17 cellular contexts compared by ENCODE assay signal in genomic region chr2:11955314-11955713, GRCh38.
DNase-seq lines count a peak whose midpoint lies in the region; ATAC-seq and TF ChIP-seq lines count a peak whose summit lies in the region.
"Had no signal": no experiment of that assay in that cellular context is flagged by ENCODE, and none has a peak within 500 bp of the region (broad histone marks: within the 10 kb centered on the region; RNA-seq: fewer than 3 reads in every experiment).

No MANE protein-coding gene starts in this region.

- H3K9me3 ChIP-seq in breast epithelium (no peaks in the 10 kb centered on the region), upper lobe of right lung (no peaks in the 10 kb centered on the region), ovary (no peaks in the 10 kb centered on the region)

- TF ChIP-seq EP300 in ovary (IDR thresholded peaks at IDR 0.05), result no peak

- peaks cover 5% of the 10 kb centered on the region for H3K36me3 Mint-ChIP-seq in MCF 10A (ENCODE audit: insufficient read depth, unreplicated experiment)
- no peaks in the 10 kb centered on the region for H3K36me3 Mint-ChIP-seq in stimulated activated effector memory CD8-positive, alpha-beta T cell treated with anti-CD3 and anti-CD28 coated beads, Interleukin-12 subunit alpha, Interleukin-12 subunit beta, amount 100 ng/mL, for 72 hours
- H3K36me3 Mint-ChIP-seq: natural killer cell had no signal

- no peak overlapping the region for H3K27ac ChIP-seq in breast epithelium
- H3K27ac ChIP-seq in upper lobe of right lung, result no peak overlapping the region
- H3K27ac ChIP-seq in ovary, result no peak overlapping the region

- WGBS in ovary, 3 donors, result 90 to 92% (median 92%) methylated on average over 2 of the region's 2 CpGs

- H3K4me1 ChIP-seq in breast epithelium (no peaks in the 10 kb centered on the region), upper lobe of right lung (peaks cover 6% of the 10 kb centered on the region), ovary (ENCODE audit: insufficient read depth) (no peaks in the 10 kb centered on the region)

- TF ChIP-seq CTCF in MCF 10A (IDR thresholded peaks at IDR 0.05; ENCODE audit: unreplicated experiment) (no peak), breast epithelium (IDR thresholded peaks at IDR 0.05) (no peak), upper lobe of right lung (IDR thresholded peaks at IDR 0.05) (no peak), ovary (IDR thresholded peaks at IDR 0.05) (no peak)

- H3K27me3 ChIP-seq in breast epithelium, result no peaks in the 10 kb centered on the region
- no peaks in the 10 kb centered on the region for H3K27me3 ChIP-seq in upper lobe of right lung
- no peaks in the 10 kb centered on the region for H3K27me3 ChIP-seq in ovary

- intact Hi-C loops in MCF 10A (cut with micrococcal nuclease) (loop anchor here (5.0 kb wide), 1 partner anchor 762 kb away; the partner anchor contains the start of gene TRIB2), breast epithelium (cut with DNase I; ENCODE audit: low total_unique reads) (no loop called here), upper lobe of right lung (cut with DNase I) (no loop called here), ovary (cut with DNase I) (no loop called here)

- ATAC-seq in upper lobe of right lung, result peak; percentile 53
- no peak for ATAC-seq in stimulated activated effector memory CD8-positive, alpha-beta T cell treated with anti-CD3 and anti-CD28 coated beads, Interleukin-12 subunit alpha, Interleukin-12 subunit beta, amount 100 ng/mL, for 72 hours
- ATAC-seq: activated T-cell treated with anti-CD3 and anti-CD28 coated beads, Interleukin-2, amount 50 U/mL, for 72 hours; natural killer cell had no signal

- H3K9me3 Mint-ChIP-seq in MCF 10A (ENCODE audit: unreplicated experiment), result no peaks in the 10 kb centered on the region
- no peaks in the 10 kb centered on the region for H3K9me3 Mint-ChIP-seq in stimulated activated effector memory CD8-positive, alpha-beta T cell treated with anti-CD3 and anti-CD28 coated beads, Interleukin-12 subunit alpha, Interleukin-12 subunit beta, amount 100 ng/mL, for 72 hours
- H3K9me3 Mint-ChIP-seq: activated T-cell treated with anti-CD3 and anti-CD28 coated beads, Interleukin-2, amount 50 U/mL, for 72 hours; natural killer cell; T-helper 2 cell treated with Interferon-gamma antibody and Interleukin-4, amounts not matched to agents 5 μg/mL and 100 μg/mL, for 36 hours had no signal

- peak; percentile 86 for DNase-seq in MCF 10A (ENCODE audit: unreplicated experiment)
- DNase-seq in breast epithelium (ENCODE audit: low spot score in 2 of 2), result no peak
- peak; percentile 14 for DNase-seq in NCI-H69 (lab: John Stamatoyannopoulos, UW)
- peak; percentile 95 for DNase-seq in fibroblast of peridontal ligament (ENCODE audit: extremely low read depth)
- DNase-seq in upper lobe of right lung, result no peak
- DNase-seq in 8988T, result no peak
- DNase-seq in stimulated activated effector memory CD8-positive, alpha-beta T cell treated with anti-CD3 and anti-CD28 coated beads, Interleukin-12 subunit alpha, Interleukin-12 subunit beta, amount 100 ng/mL, for 72 hours (ENCODE audit: low spot score in 2 of 2), result no peak
- DNase-seq in ovary, result no peak
- DNase-seq: activated CD4-positive, alpha-beta T cell treated with anti-CD3 and anti-CD28 coated beads for 48 hours; activated T-cell treated with anti-CD3 and anti-CD28 coated beads, Interleukin-2, amount 50 U/mL, for 72 hours; H7; natural killer cell; NCI-H146; NCI-H510A; RPMI8226; stimulated activated CD4-positive, alpha-beta T cell treated with anti-CD3 and anti-CD28 coated beads, Interleukin-4, amount 100 ng/mL, for 24 hours had no signal

- no peak overlapping the region for H3K4me3 ChIP-seq in breast epithelium
- H3K4me3 ChIP-seq in upper lobe of right lung, result no peak overlapping the region
- H3K4me3 ChIP-seq in ovary, result no peak overlapping the region

- H3K36me3 ChIP-seq in breast epithelium, result no peaks in the 10 kb centered on the region
- no peaks in the 10 kb centered on the region for H3K36me3 ChIP-seq in upper lobe of right lung
- H3K36me3 ChIP-seq in ovary, result no peaks in the 10 kb centered on the region

- CTCF ChIA-PET in MCF 10A (lab: Yijun Ruan, JAX), result interaction anchor here (1.2 to 1.6 kb wide), 4 partner anchors 15 to 126 kb away, joined by 4 to 5 read pairs (median 4); no protein-coding TSS in a partner anchor

- no TSS peak for BruUV-seq in MCF 10A (replicated peaks; lab: Mats Ljungman, UMichigan)

- H3K4me1 Mint-ChIP-seq in MCF 10A (ENCODE audit: insufficient read depth, unreplicated experiment), result peaks cover 28% of the 10 kb centered on the region
- H3K4me1 Mint-ChIP-seq in stimulated activated effector memory CD8-positive, alpha-beta T cell treated with anti-CD3 and anti-CD28 coated beads, Interleukin-12 subunit alpha, Interleukin-12 subunit beta, amount 100 ng/mL, for 72 hours, result no peaks in the 10 kb centered on the region

- no peaks in the 10 kb centered on the region for H3K27me3 Mint-ChIP-seq in MCF 10A (ENCODE audit: insufficient read depth, unreplicated experiment)

- POLR2A ChIA-PET in MCF 10A (lab: Yijun Ruan, JAX), result interaction anchor here (0.5 to 3.1 kb wide), 10 partner anchors 13 to 1045 kb away, joined by 3 to 9 read pairs (median 3); no protein-coding TSS in a partner anchor

- H3K4me3 Mint-ChIP-seq in MCF 10A (ENCODE audit: unreplicated experiment), result no peak overlapping the region
- H3K4me3 Mint-ChIP-seq in stimulated activated effector memory CD8-positive, alpha-beta T cell treated with anti-CD3 and anti-CD28 coated beads, Interleukin-12 subunit alpha, Interleukin-12 subunit beta, amount 100 ng/mL, for 72 hours, result no peak overlapping the region
- H3K4me3 Mint-ChIP-seq: activated T-cell treated with anti-CD3 and anti-CD28 coated beads, Interleukin-2, amount 50 U/mL, for 72 hours; natural killer cell; T-helper 2 cell treated with Interferon-gamma antibody and Interleukin-4, amounts not matched to agents 5 μg/mL and 100 μg/mL, for 36 hours had no signal

- peak overlapping the region; percentile 47 for H3K27ac Mint-ChIP-seq in MCF 10A (ENCODE audit: low read depth, unreplicated experiment)
- H3K27ac Mint-ChIP-seq in stimulated activated effector memory CD8-positive, alpha-beta T cell treated with anti-CD3 and anti-CD28 coated beads, Interleukin-12 subunit alpha, Interleukin-12 subunit beta, amount 100 ng/mL, for 72 hours, result no peak overlapping the region
- H3K27ac Mint-ChIP-seq: activated T-cell treated with anti-CD3 and anti-CD28 coated beads, Interleukin-2, amount 50 U/mL, for 72 hours; natural killer cell; T-helper 2 cell treated with Interferon-gamma antibody and Interleukin-4, amounts not matched to agents 5 μg/mL and 100 μg/mL, for 36 hours had no signal

- TF ChIP-seq POLR2A in breast epithelium (IDR thresholded peaks at IDR 0.05) (no peak), ovary (IDR thresholded peaks at IDR 0.05) (no peak)

Comparison
In these comparisons a context has a peak if more than half of its experiments do, and no peak if none do; other contexts are left out.
1. DNase-seq: peak in MCF 10A (single experiment), NCI-H69 (single experiment) and fibroblast of peridontal ligament (single experiment); none in breast epithelium (0 of 2), upper lobe of right lung (single experiment), 8988T (single experiment), stimulated activated effector memory CD8-positive, alpha-beta T cell treated with anti-CD3 and anti-CD28 coated beads, Interleukin-12 subunit alpha, Interleukin-12 subunit beta, amount 100 ng/mL, for 72 hours (0 of 2) and ovary (0 of 5).